In genomic region chr10:42932735-42933453, GRCh38 we compare ENCODE assay signal across 8 cellular contexts.
DNase-seq lines count a peak whose midpoint lies in the region; ATAC-seq lines count a peak whose summit lies in the region.

No MANE protein-coding gene starts in this region.

- H3K4me3 Mint-ChIP-seq in immature natural killer cell, result peak overlapping the region; percentile 38 to 76 (median 68)

- H3K4me1 ChIP-seq in HUES6 (ENCODE audit: control insufficient read depth, insufficient read depth, low read length), result peaks cover 19% of the 10 kb centered on the region; the same call in 1 of the 2 replicates

- no peaks in the 10 kb centered on the region for H3K9me3 ChIP-seq in HUES6 (ENCODE audit: control insufficient read depth, insufficient read depth, low read depth, low read length)

- in situ Hi-C loops in G401 (cut with HindIII; ENCODE audit: low sequenced_read_pairs), result no loop called here

- H3K36me3 Mint-ChIP-seq in immature natural killer cell, result no peaks in the 10 kb centered on the region

- peak overlapping the region; percentile 80 for H3K4me3 ChIP-seq in HUES6 (ENCODE audit: low read depth, low read length)

- H3K27ac Mint-ChIP-seq in immature natural killer cell, result no peak overlapping the region

- DNase-seq in activated T-cell treated with anti-CD3 and anti-CD28 coated beads, Interleukin-2, amount 50 U/mL, for 48 hours, result peak; percentile 72 to 74
- no peak for DNase-seq in immature natural killer cell
- peak in 2 of 3 donors; percentile 34 to 45 for DNase-seq in stimulated activated CD4-positive, alpha-beta T cell treated with anti-CD3 and anti-CD28 coated beads, TNF-alpha, amount 100 ng/mL, for 48 hours (ENCODE audit: low read depth in 3 of 3)
- no peak for DNase-seq in amniotic stem cell (lab: John Stamatoyannopoulos, UW)
- DNase-seq in MV-4-11 (lab: John Stamatoyannopoulos, UW), result no peak
- no peak for DNase-seq in G401 (ENCODE audit: low spot score)

- H3K27me3 Mint-ChIP-seq in immature natural killer cell (ENCODE audit: low read depth in 3 of 3), result peaks cover 3 to 17% (median 13%) of the 10 kb centered on the region in 3 donors

- peak overlapping the region; percentile 47 for H3K9ac ChIP-seq in HUES6 (ENCODE audit: low read length)

- H3K27me3 ChIP-seq in HUES6 (ENCODE audit: control insufficient read depth, insufficient read depth, low read length), result peaks cover 55% of the 10 kb centered on the region

- no peak overlapping the region for H3K27ac ChIP-seq in HUES6 (ENCODE audit: low read depth, low read length)

- H3K9me3 Mint-ChIP-seq in immature natural killer cell, result no peaks in the 10 kb centered on the region

- no peaks in the 10 kb centered on the region for H3K36me3 ChIP-seq in HUES6 (ENCODE audit: control insufficient read depth, insufficient read depth, low read length)

- H3K4me1 Mint-ChIP-seq in immature natural killer cell, result peaks cover 0 to 9% of the 10 kb centered on the region in 2 donors

- ATAC-seq in HG03139 (IDR thresholded peaks at IDR 0.05; ENCODE audit: unreplicated experiment), result no peak

Comparison
In these comparisons a context has a peak if more than half of its experiments do, and no peak if none do; other contexts are left out.
1. DNase-seq: peak in activated T-cell treated with anti-CD3 and anti-CD28 coated beads, Interleukin-2, amount 50 U/mL, for 48 hours (2 of 2) and stimulated activated CD4-positive, alpha-beta T cell treated with anti-CD3 and anti-CD28 coated beads, TNF-alpha, amount 100 ng/mL, for 48 hours (2 of 3); none in immature natural killer cell (0 of 3), amniotic stem cell (single experiment), MV-4-11 (single experiment) and G401 (single experiment).